Comparison of ENCODE assay signal across 21 cellular contexts in the genomic region with DNA sequence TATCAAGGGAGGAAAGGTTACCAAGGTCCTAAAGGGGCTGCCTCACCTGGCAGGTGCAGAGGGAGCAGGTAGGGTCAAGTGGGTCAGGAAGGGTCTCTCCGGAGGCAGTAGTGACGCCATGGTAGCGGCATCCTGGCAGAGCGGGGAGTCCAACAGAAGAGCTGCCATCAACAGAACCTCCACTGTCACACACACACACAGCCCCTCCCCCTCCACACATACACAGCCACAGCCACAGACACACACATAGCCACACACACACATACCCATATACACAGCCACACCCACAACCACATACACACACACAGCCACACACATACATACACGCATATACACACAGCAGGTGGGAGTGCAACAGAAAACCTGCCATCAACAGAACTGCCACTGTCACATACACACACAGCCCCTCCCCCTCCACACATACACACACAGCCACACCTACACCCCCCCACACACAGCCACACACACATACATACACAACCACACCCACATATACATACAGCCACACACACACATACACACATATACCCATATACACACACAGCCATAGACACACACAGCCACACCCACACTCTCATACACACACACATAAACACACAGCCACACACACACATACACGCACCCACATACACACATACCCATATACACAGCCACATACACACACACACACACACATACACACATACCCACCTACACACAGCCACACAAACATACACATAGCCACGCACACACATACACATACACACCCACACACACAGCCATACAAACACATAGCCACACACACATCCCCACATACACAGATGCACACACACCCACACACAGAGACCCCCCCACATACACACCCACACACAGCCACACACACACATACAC. TPM values are rescaled to one million over a fixed set of nuclear protein-coding genes. Genes with fewer than 3 reads are reported as not detected.
A peak's percentile ranks its signal among the peaks of the same experiment; 100 is the strongest.
DNase-seq lines count a peak whose midpoint lies in the region; ATAC-seq, FAIRE-seq and TF ChIP-seq lines count a peak whose summit lies in the region.
"Had no signal": no experiment of that assay in that cellular context is flagged by ENCODE, and none has a peak within 500 bp of the region (broad histone marks: within the 10 kb centered on the region; RNA-seq: fewer than 3 reads in every experiment).

No MANE protein-coding gene starts in this region.

- no peak overlapping the region for H3K27ac Mint-ChIP-seq in chondrocyte (ENCODE audit: unreplicated experiment)
- H3K27ac Mint-ChIP-seq in activated naive CD4-positive, alpha-beta T cell treated with anti-CD3 and anti-CD28 coated beads, Interleukin-2, amount 10 ng/mL, durations not matched to agents 7 days and 5 days = no peak overlapping the region
- H3K27ac Mint-ChIP-seq: IgD-negative memory B cell had no signal

- TF ChIP-seq CTCF in chondrocyte (IDR thresholded peaks at IDR 0.05) (no peak), spleen (IDR thresholded peaks at IDR 0.05 in 8 of 11, conservative IDR thresholded peaks at IDR 0.05 in 3 of 11) (no peak)

- FAIRE-seq in HTR-8/SVneo (lab: Jason Lieb, UNC) = peak; percentile 98
- FAIRE-seq: A204.1 had no signal

- H3K27me3 ChIP-seq in spleen (replicated peaks in 1 of 7) = peaks cover 0 to 63% (median 13%) of the 10 kb centered on the region in 7 donors

- WGBS in spleen, 5 donors = 81 to 91% (median 85%) methylated on average over 7 of the region's 7 CpGs

- no peaks in the 10 kb centered on the region for H3K36me3 ChIP-seq in spleen

- no peak overlapping the region for H3K4me3 ChIP-seq in spleen
- H3K4me3 ChIP-seq: SK-N-MC had no signal

- H3K27ac ChIP-seq in spleen = no peak overlapping the region
- H3K27ac ChIP-seq: C4-2B, SK-N-MC had no signal

- CTCF ChIA-PET in activated naive CD4-positive, alpha-beta T cell treated with anti-CD3 and anti-CD28 coated beads, Interleukin-2, amount 10 ng/mL, durations not matched to agents 7 days and 5 days (lab: Charles Lee) = interaction anchor here (1.9 to 2.1 kb wide), 2 partner anchors 24 to 46 kb away, joined by 8 to 14 read pairs; partner anchors contain the start of gene ATP6V1F

- H3K4me3 Mint-ChIP-seq in chondrocyte (ENCODE audit: unreplicated experiment) = no peak overlapping the region
- H3K4me3 Mint-ChIP-seq in activated naive CD4-positive, alpha-beta T cell treated with anti-CD3 and anti-CD28 coated beads, Interleukin-2, amount 10 ng/mL, durations not matched to agents 7 days and 5 days = no peak overlapping the region
- H3K4me3 Mint-ChIP-seq: IgD-negative memory B cell had no signal

- H3K9me3 Mint-ChIP-seq in chondrocyte (ENCODE audit: low read depth) = no peaks in the 10 kb centered on the region
- no peaks in the 10 kb centered on the region for H3K9me3 Mint-ChIP-seq in activated naive CD4-positive, alpha-beta T cell treated with anti-CD3 and anti-CD28 coated beads, Interleukin-2, amount 10 ng/mL, durations not matched to agents 7 days and 5 days
- H3K9me3 Mint-ChIP-seq: IgD-negative memory B cell had no signal

- peaks cover 3% of the 10 kb centered on the region for H3K27me3 Mint-ChIP-seq in chondrocyte (ENCODE audit: low read depth)
- peaks cover 20% of the 10 kb centered on the region for H3K27me3 Mint-ChIP-seq in activated naive CD4-positive, alpha-beta T cell treated with anti-CD3 and anti-CD28 coated beads, Interleukin-2, amount 10 ng/mL, durations not matched to agents 7 days and 5 days

- no peaks in the 10 kb centered on the region for H3K9me3 ChIP-seq in spleen

- intact Hi-C loops in posterior vena cava (cut with DNase I) (no loop called here), spleen (cut with DNase I; ENCODE audit: low total_unique reads) (loop anchor here (10.0 kb wide), 1 partner anchor 273 kb away; no protein-coding TSS in a partner anchor)

- DNase-seq in NCI-H2227 (lab: John Stamatoyannopoulos, UW; ENCODE audit: unreplicated experiment) = peak; percentile 21
- no peak for DNase-seq in NCI-H2227 treated with DMSO at 0.1 percent for 48 hours (lab: John Stamatoyannopoulos, UW)
- no peak for DNase-seq in HTR-8/SVneo (ENCODE audit: insufficient read length, low spot score)
- peak; percentile 59 for DNase-seq in chondrocyte (ENCODE audit: low spot score)
- peak; percentile 48 for DNase-seq in posterior vena cava (ENCODE audit: low spot score)
- no peak for DNase-seq in activated naive CD4-positive, alpha-beta T cell treated with anti-CD3 and anti-CD28 coated beads, Interleukin-2, amount 10 ng/mL, durations not matched to agents 7 days and 5 days
- DNase-seq in spleen = no peak
- DNase-seq: COR-L47; DMS79; NCI-H2029 treated with DMSO at 0.1 percent for 48 hours; NCI-H345; NCI-H526 treated with DMSO at 0.1 percent for 48 hours; NK-92 treated with Interleukin-12 subunit alpha and Interleukin-12 subunit beta, amount 100 ng/mL, for 24 hours; OCI-M1 had no signal

- no peaks in the 10 kb centered on the region for H3K36me3 Mint-ChIP-seq in chondrocyte (ENCODE audit: low read depth)
- no peaks in the 10 kb centered on the region for H3K36me3 Mint-ChIP-seq in activated naive CD4-positive, alpha-beta T cell treated with anti-CD3 and anti-CD28 coated beads, Interleukin-2, amount 10 ng/mL, durations not matched to agents 7 days and 5 days
- H3K36me3 Mint-ChIP-seq: IgD-negative memory B cell had no signal

- no peak for ATAC-seq in GM21367 (IDR thresholded peaks at IDR 0.05; ENCODE audit: unreplicated experiment)

- TF ChIP-seq POLR2A in spleen (IDR thresholded peaks at IDR 0.05) = no peak

- peaks cover 0 to 26% (median 13%) of the 10 kb centered on the region in 6 donors for H3K4me1 ChIP-seq in spleen

- peaks cover 2% of the 10 kb centered on the region for H3K4me1 Mint-ChIP-seq in chondrocyte (ENCODE audit: low read depth)
- H3K4me1 Mint-ChIP-seq in activated naive CD4-positive, alpha-beta T cell treated with anti-CD3 and anti-CD28 coated beads, Interleukin-2, amount 10 ng/mL, durations not matched to agents 7 days and 5 days = peaks cover 2% of the 10 kb centered on the region

RNA-seq across cellular contexts. Expression of gene KCP, which starts 23.1 kb away (rescaled TPM):
- total RNA-seq in chondrocyte (1.3 to 1.5 TPM in 2 of 3 replicates, not detected in the other), posterior vena cava (1 to 10 TPM in 1 of 2 donors, under 1 TPM in 1; 0.95 to 1.3 TPM), spleen (under 1 TPM; 0.14 to 0.89 (median 0.72) TPM)
- polyA plus RNA-seq in spleen = 1 to 10 TPM in 1 of 3 donors, under 1 TPM in 2; 0.06 to 2.1 (median 0.35) TPM
- total RNA-seq: H4 had no signal

RNA-seq across cellular contexts. Expression of gene ATP6V1F, which starts 24.7 kb away (rescaled TPM):
- total RNA-seq in chondrocyte = 139 to 162 TPM (median 154 TPM) in 3 replicates
- total RNA-seq in posterior vena cava = 100 to 1,000 TPM; 106 to 115 TPM
- 10 to 100 TPM; 78.3 to 95.5 (median 84.5) TPM for total RNA-seq in spleen
- 100 to 1,000 TPM; 205 to 285 (median 262) TPM for polyA plus RNA-seq in spleen

RNA-seq across cellular contexts. Expression of gene IRF5, which starts 50.3 kb away (rescaled TPM):
- total RNA-seq in chondrocyte (0.26 to 0.53 TPM (median 0.37 TPM) in 3 replicates), posterior vena cava (10 to 100 TPM in 1 of 2 donors, 1 to 10 TPM in 1; 5.8 to 10.3 TPM), spleen (10 to 100 TPM; 34.7 to 56.3 (median 48.2) TPM)
- polyA plus RNA-seq in spleen = 10 to 100 TPM; 26.2 to 41.8 (median 41.5) TPM
- total RNA-seq: G401 had no signal

RNA-seq across cellular contexts. Expression of gene FLNC, which starts 57.2 kb away (rescaled TPM):
- total RNA-seq in chondrocyte = 72.3 to 119 TPM (median 118 TPM) in 3 replicates
- 100 to 1,000 TPM; 440 to 856 TPM for total RNA-seq in posterior vena cava
- total RNA-seq in spleen = 1 to 10 TPM in 2 of 7 donors, under 1 TPM in 5; 0.21 to 1.8 (median 0.42) TPM
- 1 to 10 TPM in 1 of 3 donors, under 1 TPM in 2; 0.42 to 1.7 (median 0.93) TPM for polyA plus RNA-seq in spleen
- polyA plus RNA-seq: IgD-negative memory B cell had no signal

Comparison
In these comparisons a context has a peak if more than half of its experiments do, and no peak if none do; other contexts are left out.
1. DNase-seq: peak in NCI-H2227 (single experiment), chondrocyte (single experiment) and posterior vena cava (single experiment); none in NCI-H2227 treated with DMSO at 0.1 percent for 48 hours (single experiment), HTR-8/SVneo (single experiment), activated naive CD4-positive, alpha-beta T cell treated with anti-CD3 and anti-CD28 coated beads, Interleukin-2, amount 10 ng/mL, durations not matched to agents 7 days and 5 days (single experiment) and spleen (single experiment).